Comparison of ENCODE assay signal across 16 cellular contexts in the genomic region with DNA sequence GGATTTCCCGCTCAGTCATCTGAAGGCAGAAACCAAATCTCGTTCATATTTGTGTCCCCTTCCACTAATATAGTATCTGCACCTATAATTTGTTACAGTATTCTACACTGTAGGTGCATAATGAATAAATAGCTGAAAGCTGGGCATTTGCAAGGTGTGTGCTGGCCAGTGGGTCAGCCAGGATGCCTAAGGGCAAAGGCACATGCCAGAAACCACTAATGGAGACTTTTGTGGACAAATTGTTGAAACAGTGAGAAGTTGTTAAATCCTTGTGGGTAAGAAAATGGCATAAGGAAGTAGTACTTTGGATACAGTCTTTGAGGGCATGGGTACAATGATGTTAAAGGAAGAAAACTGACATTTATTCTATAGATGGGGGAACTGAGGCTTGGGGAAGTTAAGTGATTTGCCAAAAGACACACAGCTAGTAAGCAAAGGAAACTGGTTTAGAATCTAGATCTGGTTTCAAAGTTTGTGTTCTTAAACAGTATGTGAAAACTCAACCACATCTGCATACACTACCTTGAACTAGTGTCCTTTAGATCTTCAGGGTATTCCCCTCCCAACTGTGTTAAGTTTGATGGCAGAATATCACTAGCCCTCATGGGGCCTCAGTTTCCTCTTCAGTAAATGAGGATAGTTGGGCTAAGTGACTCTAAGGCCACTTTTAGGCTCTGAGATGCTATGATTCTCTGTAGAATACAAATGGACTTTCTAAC. TPM values are rescaled to one million over a fixed set of nuclear protein-coding genes. Genes with fewer than 3 reads are reported as not detected.
A peak's percentile ranks its signal among the peaks of the same experiment; 100 is the strongest.
DNase-seq lines count a peak whose midpoint lies in the region; ATAC-seq and TF ChIP-seq lines count a peak whose summit lies in the region.
"Had no signal": no experiment of that assay in that cellular context is flagged by ENCODE, and none has a peak within 500 bp of the region (broad histone marks: within the 10 kb centered on the region; RNA-seq: fewer than 3 reads in every experiment).

No MANE protein-coding gene starts in this region.

- intact Hi-C loops in natural killer cell (cut with micrococcal nuclease), result no loop called here

- ATAC-seq in GM21786 (IDR thresholded peaks at IDR 0.05; ENCODE audit: unreplicated experiment), result peak; percentile 48
- ATAC-seq in activated T-helper 17 cell treated with anti-CD3 and anti-CD28 coated beads, Interleukin-2, amount 50 U/mL, for 72 hours (replicated peaks), result peak; percentile 16
- ATAC-seq in natural killer cell, result no peak
- ATAC-seq: left colon had no signal

- H3K27me3 Mint-ChIP-seq in CD8-positive, alpha-beta memory T cell, result peaks cover 0 to 3% of the 10 kb centered on the region in 2 donors
- no peaks in the 10 kb centered on the region for H3K27me3 Mint-ChIP-seq in activated T-helper 17 cell treated with anti-CD3 and anti-CD28 coated beads, Interleukin-2, amount 50 U/mL, for 72 hours
- no peaks in the 10 kb centered on the region for H3K27me3 Mint-ChIP-seq in natural killer cell (ENCODE audit: low read depth in 2 of 2)

- peak overlapping the region in 5 of 7 donors; percentile 44 to 92 (median 82) for H3K4me3 Mint-ChIP-seq in CD8-positive, alpha-beta memory T cell
- peak overlapping the region; percentile 77 for H3K4me3 Mint-ChIP-seq in activated T-helper 17 cell treated with anti-CD3 and anti-CD28 coated beads, Interleukin-2, amount 50 U/mL, for 72 hours
- H3K4me3 Mint-ChIP-seq in natural killer cell, result no peak overlapping the region
- H3K4me3 Mint-ChIP-seq: HFFc6 had no signal

- no peaks in the 10 kb centered on the region for H3K27me3 ChIP-seq in CD8-positive, alpha-beta memory T cell (ENCODE audit: insufficient read depth, low read length, poor library complexity, severe bottlenecking)
- H3K27me3 ChIP-seq: thyroid gland had no signal

- no peaks in the 10 kb centered on the region for H3K9me3 ChIP-seq in CD8-positive, alpha-beta memory T cell (ENCODE audit: low read length)
- H3K9me3 ChIP-seq: prostate gland, thyroid gland had no signal

- no peaks in the 10 kb centered on the region for H3K36me3 ChIP-seq in CD8-positive, alpha-beta memory T cell (ENCODE audit: insufficient read depth, low read length)
- H3K36me3 ChIP-seq: prostate gland, thyroid gland had no signal

- TF ChIP-seq CTCF in natural killer cell (IDR thresholded peaks at IDR 0.05), result no peak

- H3K4me1 ChIP-seq in CD8-positive, alpha-beta memory T cell (ENCODE audit: insufficient read depth, low read length), result peaks cover 96% of the 10 kb centered on the region
- H3K4me1 ChIP-seq: prostate gland, thyroid gland had no signal

- DNase-seq in CD8-positive, alpha-beta memory T cell, result peak in 2 of 5 donors; percentile 14 to 47
- DNase-seq in natural killer cell, result no peak
- no peak for DNase-seq in NCI-H524 treated with DMSO at 0.1 percent for 48 hours (lab: John Stamatoyannopoulos, UW)
- no peak for DNase-seq in activated CD4-positive, CD25-positive, alpha-beta regulatory T cell treated with anti-CD3 and anti-CD28 coated beads, Interleukin-2, amount 50 U/mL, for 72 hours
- DNase-seq in NCI-H146 (lab: John Stamatoyannopoulos, UW), result no peak
- DNase-seq: activated CD8-positive, alpha-beta memory T cell treated with anti-CD3 and anti-CD28 coated beads for 24 hours; C1 segment of cervical spinal cord; erythroblast; left colon; NCI-H82; SHP77; thyroid gland had no signal

- H3K9me3 Mint-ChIP-seq in CD8-positive, alpha-beta memory T cell, result no peaks in the 10 kb centered on the region
- H3K9me3 Mint-ChIP-seq in activated T-helper 17 cell treated with anti-CD3 and anti-CD28 coated beads, Interleukin-2, amount 50 U/mL, for 72 hours, result no peaks in the 10 kb centered on the region
- no peaks in the 10 kb centered on the region for H3K9me3 Mint-ChIP-seq in natural killer cell
- H3K9me3 Mint-ChIP-seq: HFFc6 had no signal

- H3K36me3 Mint-ChIP-seq in CD8-positive, alpha-beta memory T cell, result no peaks in the 10 kb centered on the region
- H3K36me3 Mint-ChIP-seq in activated T-helper 17 cell treated with anti-CD3 and anti-CD28 coated beads, Interleukin-2, amount 50 U/mL, for 72 hours (ENCODE audit: low read depth), result peaks cover 42% of the 10 kb centered on the region
- no peaks in the 10 kb centered on the region for H3K36me3 Mint-ChIP-seq in natural killer cell

- H3K4me3 ChIP-seq in CD8-positive, alpha-beta memory T cell (ENCODE audit: low read length), result peak overlapping the region; percentile 13
- H3K4me3 ChIP-seq: prostate gland, thyroid gland had no signal

- CTCF ChIA-PET in CD8-positive, alpha-beta memory T cell (lab: Charles Lee), result interaction anchor here (1.3 to 23.6 kb wide), 3 partner anchors 17 to 157 kb away, joined by 3 to 403 read pairs (median 37); partner anchors contain the start of gene LRRC8C

- POLR2A ChIA-PET in CD8-positive, alpha-beta memory T cell (lab: Charles Lee), result interaction anchor here (0.6 to 6.9 kb wide), 4 partner anchors 15 to 157 kb away, joined by 3 to 90 read pairs (median 10); partner anchors contain the start of genes LRRC8B and LRRC8C

- peak overlapping the region; percentile 77 to 99 (median 97) for H3K27ac Mint-ChIP-seq in CD8-positive, alpha-beta memory T cell
- peak overlapping the region; percentile 98 for H3K27ac Mint-ChIP-seq in activated T-helper 17 cell treated with anti-CD3 and anti-CD28 coated beads, Interleukin-2, amount 50 U/mL, for 72 hours
- H3K27ac Mint-ChIP-seq in natural killer cell, result peak overlapping the region; percentile 84 to 92
- H3K27ac Mint-ChIP-seq: HFFc6 had no signal

- H3K4me1 Mint-ChIP-seq in CD8-positive, alpha-beta memory T cell, result peaks cover 86 to 99% (median 96%) of the 10 kb centered on the region in 3 donors
- H3K4me1 Mint-ChIP-seq in activated T-helper 17 cell treated with anti-CD3 and anti-CD28 coated beads, Interleukin-2, amount 50 U/mL, for 72 hours, result peaks cover 74% of the 10 kb centered on the region
- peaks cover 49 to 59% of the 10 kb centered on the region in 2 donors for H3K4me1 Mint-ChIP-seq in natural killer cell

- no peak overlapping the region for H3K27ac ChIP-seq in CD8-positive, alpha-beta memory T cell (ENCODE audit: low read depth, low read length)
- H3K27ac ChIP-seq: prostate gland had no signal

RNA-seq across cellular contexts. Expression of gene LRRC8C, which starts 26.5 kb away (rescaled TPM):
- total RNA-seq in CD8-positive, alpha-beta memory T cell, result 10 to 100 TPM; 61.4 to 63.5 TPM
- polyA plus RNA-seq in CD8-positive, alpha-beta memory T cell, result 19.7 TPM
- total RNA-seq in activated T-helper 17 cell treated with anti-CD3 and anti-CD28 coated beads, Interleukin-2, amount 50 U/mL, for 72 hours, result 10 to 100 TPM; 27.7 to 50.4 TPM
- total RNA-seq in natural killer cell, result 10 to 100 TPM in 2 of 3 donors, 1 to 10 TPM in 1; 7.6 to 19.1 (median 15.1) TPM

Comparison
In these comparisons a context has a peak if more than half of its experiments do, and no peak if none do; other contexts are left out.
1. ATAC-seq: peak in GM21786 (single experiment) and activated T-helper 17 cell treated with anti-CD3 and anti-CD28 coated beads, Interleukin-2, amount 50 U/mL, for 72 hours (single experiment); none in natural killer cell (0 of 3).
2. Peak in every context shown above with its lines, with median percentiles within 50 percentile points of each other: H3K27ac Mint-ChIP-seq.